Comparison of ENCODE assay signal across 15 cellular contexts in the genomic region with DNA sequence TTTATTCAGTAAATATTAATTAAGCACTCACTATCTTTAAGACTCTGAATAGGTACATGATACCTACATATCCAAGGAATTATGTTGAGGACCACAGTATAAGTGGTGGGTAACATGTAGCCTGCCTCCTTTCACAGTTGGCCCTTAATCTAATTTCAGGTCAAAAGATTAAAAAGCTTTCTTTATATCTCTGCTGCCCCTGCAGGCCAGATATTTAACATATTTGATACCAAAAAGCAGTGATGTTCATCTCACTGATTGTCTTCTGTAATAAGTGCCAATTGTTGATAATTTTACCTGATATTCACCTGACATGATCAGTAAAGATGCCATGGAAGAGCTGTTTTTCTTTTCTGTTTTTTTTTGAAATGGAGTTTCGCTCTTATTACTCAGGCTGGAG. TPM values are rescaled to one million over a fixed set of nuclear protein-coding genes. Genes with fewer than 3 reads are reported as not detected.
A peak's percentile ranks its signal among the peaks of the same experiment; 100 is the strongest.
DNase-seq lines count a peak whose midpoint lies in the region; ATAC-seq, FAIRE-seq and TF ChIP-seq lines count a peak whose summit lies in the region.
"Had no signal": no experiment of that assay in that cellular context is flagged by ENCODE, and none has a peak within 500 bp of the region (broad histone marks: within the 10 kb centered on the region; RNA-seq: fewer than 3 reads in every experiment).

No MANE protein-coding gene starts in this region.

- POLR2A ChIA-PET in A673 (lab: Charles Lee; ENCODE audit: low non-redundant PET) = no interaction called here
- POLR2A ChIA-PET in PC-3 (lab: Charles Lee; ENCODE audit: unreplicated experiment) = no interaction called here

- no peak overlapping the region for H3K27ac ChIP-seq in A673 (ENCODE audit: low read depth, low read length, poor library complexity, severe bottlenecking)
- H3K27ac ChIP-seq in PC-3 (ENCODE audit: low read length) = no peak overlapping the region
- no peak overlapping the region for H3K27ac ChIP-seq in substantia nigra (ENCODE audit: low read depth, low read length, poor library complexity, severe bottlenecking)
- H3K27ac ChIP-seq: BLaER1 treated with 17β-estradiol and CSF1 and Interleukin-3, amounts not matched to agents 10 nM and 100 nM; parathyroid adenoma; stomach had no signal

- no peaks in the 10 kb centered on the region for H3K4me1 ChIP-seq in A673 (ENCODE audit: insufficient read depth, low read length, poor library complexity, severe bottlenecking)
- no peaks in the 10 kb centered on the region for H3K4me1 ChIP-seq in PC-3 (ENCODE audit: insufficient read depth, low read length)
- H3K4me1 ChIP-seq: BLaER1 treated with 17β-estradiol and CSF1 and Interleukin-3, amounts not matched to agents 10 nM and 100 nM; parathyroid adenoma had no signal

- ATAC-seq in PC-3 = no peak
- ATAC-seq: activated CD4-positive, alpha-beta T cell treated with anti-CD3 and anti-CD28 coated beads for 36 hours had no signal

- H3K9me2 ChIP-seq in PC-3 (replicated peaks; ENCODE audit: low read length) = no peaks in the 10 kb centered on the region

- H3K79me2 ChIP-seq in PC-3 (ENCODE audit: low read length) = peaks cover 12% of the 10 kb centered on the region; the same call in 1 of the 2 replicates

- CTCF ChIA-PET in A673 (lab: Charles Lee) = interaction anchor here (0.5 to 0.6 kb wide), 2 partner anchors 11 to 125 kb away, joined by 3 to 11 read pairs; no protein-coding TSS in a partner anchor
- CTCF ChIA-PET in PC-3 (lab: Charles Lee) = interaction anchor here (0.6 kb wide), 1 partner anchor 207 kb away, joined by 6 read pairs; no protein-coding TSS in a partner anchor

- no peaks in the 10 kb centered on the region for H4K20me1 ChIP-seq in PC-3 (ENCODE audit: low read length)

- H3K4me3 ChIP-seq in A673 (ENCODE audit: low read depth, low read length, poor library complexity, severe bottlenecking) (no peak overlapping the region), PC-3 (ENCODE audit: low read length) (no peak overlapping the region), fibroblast of pulmonary artery (replicated peaks; ENCODE audit: low read depth, low read length) (no peak overlapping the region)
- H3K4me3 ChIP-seq: BLaER1 treated with 17β-estradiol and CSF1 and Interleukin-3, amounts not matched to agents 10 nM and 100 nM; stomach had no signal

- H3F3A ChIP-seq in PC-3 (ENCODE audit: low read length, unreplicated experiment) = no peaks in the 10 kb centered on the region

- no peak overlapping the region for H3K4me2 ChIP-seq in PC-3 (ENCODE audit: low read length)
- H3K4me2 ChIP-seq: BLaER1 treated with 17β-estradiol and CSF1 and Interleukin-3, amounts not matched to agents 10 nM and 100 nM had no signal

- BruUV-seq in A673 (replicated peaks; lab: Mats Ljungman, UMichigan) = no TSS peak
- BruUV-seq in PC-3 (replicated peaks; lab: Mats Ljungman, UMichigan) = TSS peak; percentile 6

- H3K36me3 ChIP-seq in A673 (ENCODE audit: insufficient read depth, low read length, poor library complexity, severe bottlenecking) (peaks cover 6% of the 10 kb centered on the region), PC-3 (ENCODE audit: low read depth, low read length) (peaks cover 14% of the 10 kb centered on the region; the same call in 1 of the 2 replicates)

- H2AFZ ChIP-seq in PC-3 (ENCODE audit: low read length) = no peak overlapping the region
- H2AFZ ChIP-seq: parathyroid adenoma had no signal

- H3K9me3 ChIP-seq in A673 (ENCODE audit: low read depth, low read length, poor library complexity, severe bottlenecking) (no peaks in the 10 kb centered on the region), PC-3 (ENCODE audit: low read length) (no peaks in the 10 kb centered on the region)
- H3K9me3 ChIP-seq: BLaER1 treated with 17β-estradiol and CSF1 and Interleukin-3, amounts not matched to agents 10 nM and 100 nM; stomach had no signal

- 0 out of 2 replicates have a peak, but pooled peaks have one; percentile 19 for TF ChIP-seq CTCF in A673 (conservative IDR thresholded peaks at IDR 0.05; ENCODE audit: low read depth, low read length)
- 0 out of 3 replicates have a peak, but pooled peaks have one; percentile 8 for TF ChIP-seq CTCF in GM12872 (IDR thresholded peaks at IDR 0.05; ENCODE audit: insufficient read depth, low read depth, low read length)
- TF ChIP-seq CTCF in PC-3 (conservative IDR thresholded peaks at IDR 0.05; ENCODE audit: low read depth, low read length) = peak; percentile 56; the same call in 1 of the 2 replicates
- peak; percentile 23 for TF ChIP-seq CTCF in fibroblast of pulmonary artery (IDR thresholded peaks at IDR 0.05; ENCODE audit: low read length, missing control alignments)

- DNase-seq in A673 (ENCODE audit: low spot score) (no peak), PC-3 (peak; percentile 10), fibroblast of pulmonary artery (ENCODE audit: low read depth) (no peak), substantia nigra (lab: John Stamatoyannopoulos, UW) (no peak), hippocampal formation (lab: John Stamatoyannopoulos, UW) (no peak), GM19239 (ENCODE audit: insufficient read length, low spot score) (no peak), RKO (ENCODE audit: low spot score) (no peak)
- DNase-seq: activated CD4-positive, alpha-beta T cell treated with anti-CD3 and anti-CD28 coated beads for 36 hours; activated naive CD8-positive, alpha-beta T cell treated with anti-CD3 and anti-CD28 coated beads, Interleukin-2, amount 10 ng/mL, durations not matched to agents 7 days and 5 days; activated T-cell treated with anti-CD3 and anti-CD28 coated beads for 4 hours; stomach had no signal

- no peak overlapping the region for H3K9ac ChIP-seq in PC-3 (ENCODE audit: low read length)
- H3K9ac ChIP-seq: BLaER1 treated with 17β-estradiol and CSF1 and Interleukin-3, amounts not matched to agents 10 nM and 100 nM; parathyroid adenoma had no signal

- H3K27me3 ChIP-seq in A673 (replicated peaks; ENCODE audit: insufficient read depth, low read depth, low read length, poor library complexity) (no peaks in the 10 kb centered on the region), PC-3 (ENCODE audit: low read length) (no peaks in the 10 kb centered on the region)
- H3K27me3 ChIP-seq: BLaER1 treated with 17β-estradiol and CSF1 and Interleukin-3, amounts not matched to agents 10 nM and 100 nM; stomach had no signal

- intact Hi-C loops in A673 (cut with micrococcal nuclease; ENCODE audit: unreplicated experiment) = no loop called here
- intact Hi-C loops in PC-3 (cut with micrococcal nuclease) = no loop called here

- FAIRE-seq in GM19239 (lab: Jason Lieb, UNC) = no peak
- FAIRE-seq: endothelial cell of umbilical vein had no signal

RNA-seq across cellular contexts. Expression of a gene that starts 36.5 kb away (rescaled TPM):
- total RNA-seq in A673 (2021) (17.1 and 18.1 TPM in 2 replicates), PC-3 (2014; rRNA removed) (14.7 and 15.1 TPM in 2 replicates)

RNA-seq across cellular contexts. Expression of a gene that starts 50.1 kb away (rescaled TPM):
- total RNA-seq in A673 (2021) (not detected in 2 replicates), PC-3 (2014; rRNA removed) (not detected in 2 replicates)
- total RNA-seq: activated CD4-positive, alpha-beta T cell treated with anti-CD3 and anti-CD28 coated beads for 36 hours; activated naive CD8-positive, alpha-beta T cell treated with anti-CD3 and anti-CD28 coated beads, Interleukin-2, amount 10 ng/mL, durations not matched to agents 7 days and 5 days; endothelial cell of umbilical vein; stomach had no signal
